9 cellular contexts compared by ENCODE assay signal in the genomic region with DNA sequence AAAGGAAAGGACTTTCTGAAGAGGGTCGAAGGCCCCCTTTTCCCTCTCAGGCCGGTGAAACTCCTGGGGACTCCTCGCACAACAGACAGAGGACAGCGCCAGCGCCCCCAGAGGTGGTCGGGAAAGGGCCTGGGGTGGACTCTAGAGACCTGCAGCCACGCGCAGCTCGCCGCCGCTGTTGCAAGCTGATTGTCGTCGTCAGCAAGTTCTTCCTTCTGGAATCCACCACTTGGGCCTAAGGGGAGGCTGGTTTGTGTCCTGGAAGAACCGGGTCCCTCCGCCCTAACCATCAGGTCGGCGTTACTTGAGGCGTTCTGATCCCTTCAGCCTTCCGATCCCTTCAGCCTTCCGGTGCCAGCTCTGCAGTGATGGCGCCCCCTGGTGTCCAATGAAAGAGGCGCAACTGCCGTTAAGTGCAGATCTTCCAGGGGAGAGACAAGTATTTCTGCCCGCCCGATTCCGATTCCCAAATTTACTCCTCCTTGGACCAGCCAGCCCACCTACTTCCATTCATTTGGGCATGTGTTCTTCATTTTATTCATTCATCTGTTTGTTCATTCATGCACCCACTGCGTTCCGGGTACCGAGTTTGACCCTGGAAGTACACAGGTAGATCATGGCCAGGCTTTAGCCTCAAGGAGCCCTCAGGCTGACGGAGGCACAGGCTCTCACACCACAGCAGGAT.
A peak's percentile ranks its signal among the peaks of the same experiment; 100 is the strongest.
DNase-seq lines count a peak whose midpoint lies in the region; ATAC-seq, FAIRE-seq and TF ChIP-seq lines count a peak whose summit lies in the region.
"Had no signal": no experiment of that assay in that cellular context is flagged by ENCODE, and none has a peak within 500 bp of the region (broad histone marks: within the 10 kb centered on the region; RNA-seq: fewer than 3 reads in every experiment).

No MANE protein-coding gene starts in this region.

- peak overlapping the region; percentile 48; the same call in 1 of the 2 replicates for H3K18ac ChIP-seq in H1 (ENCODE audit: extremely low read depth, low read length)
- H3K18ac ChIP-seq in mesendoderm (ENCODE audit: low read length) = no peak overlapping the region

- no peak overlapping the region for H4K5ac ChIP-seq in H1 (ENCODE audit: insufficient read length, low read depth, low read length)
- H4K5ac ChIP-seq in mesendoderm (ENCODE audit: low read length) = no peak overlapping the region

- peak overlapping the region; percentile 97; the same call in 1 of the 2 replicates for H2AFZ ChIP-seq in H1 (ENCODE audit: low read length)

- H3K4me1 ChIP-seq in H1 (replicated peaks in 1 of 4; ENCODE audit: control insufficient read depth in 3 of 4, insufficient read depth in 4 of 4, low read length in 3 of 4) = no peaks in the 10 kb centered on the region
- H3K4me1 ChIP-seq in mesendoderm (ENCODE audit: control insufficient read depth, low read depth, low read length) = no peaks in the 10 kb centered on the region

- H4K8ac ChIP-seq in H1 (ENCODE audit: extremely low read depth, insufficient read depth, low read length) (peak overlapping the region; percentile 18; the same call in 1 of the 2 replicates), mesendoderm (ENCODE audit: low read depth, low read length) (no peak overlapping the region)

- H3K4me3 ChIP-seq in H1 (ENCODE audit: extremely low read depth in 1 of 4, insufficient read depth in 2 of 4, low read depth in 3 of 4, low read length in 4 of 4) (peak overlapping the region; percentile 26 to 63 (median 57); a peak in 7 of 8 replicates), mesendoderm (ENCODE audit: low read length) (peak overlapping the region; percentile 14)
- H3K4me3 ChIP-seq: SK-N-MC had no signal

- TF ChIP-seq RAD21 in H1 (IDR thresholded peaks at IDR 0.05 in 1 of 2, conservative IDR thresholded peaks at IDR 0.05 in 1 of 2; ENCODE audit: low read depth in 2 of 2, low read length in 2 of 2) = peak; percentile 60 to 62

- POLR2A ChIA-PET in H1 (lab: Charles Lee; ENCODE audit: partially characterized antibody) = no interaction called here

- no peak for ATAC-seq in HG02610 (IDR thresholded peaks at IDR 0.05; ENCODE audit: unreplicated experiment)

- no peak overlapping the region for H2BK15ac ChIP-seq in H1 (ENCODE audit: low read length)
- no peak overlapping the region for H2BK15ac ChIP-seq in mesendoderm (replicated peaks; ENCODE audit: low read depth)

- no peaks in the 10 kb centered on the region for H3K79me2 ChIP-seq in H1 (ENCODE audit: control insufficient read depth in 1 of 2, insufficient read depth in 2 of 2, low read length in 2 of 2)
- H3K79me2 ChIP-seq in mesendoderm (ENCODE audit: control insufficient read depth, insufficient read depth, low read length) = no peaks in the 10 kb centered on the region

- H3K79me1 ChIP-seq in H1 (ENCODE audit: low read depth, low read length) (no peaks in the 10 kb centered on the region), mesendoderm (ENCODE audit: low read length) (no peaks in the 10 kb centered on the region)

- no peaks in the 10 kb centered on the region for H3K36me3 ChIP-seq in H1 (ENCODE audit: control insufficient read depth in 2 of 4, insufficient read depth in 4 of 4, low read length in 3 of 4)
- H3K36me3 ChIP-seq in mesendoderm (ENCODE audit: control insufficient read depth, insufficient read depth, low read length) = no peaks in the 10 kb centered on the region

- H3K9me3 ChIP-seq in H1 (ENCODE audit: insufficient read depth in 2 of 2, low read depth in 1 of 2, low read length in 1 of 2) = 0 out of 4 replicates have a peak, but pooled peaks cover 2% of the 10 kb centered on the region in 2 experiments

- TF ChIP-seq POLR2A in H1 (IDR thresholded peaks at IDR 0.05; ENCODE audit: control extremely low read depth in 1 of 2, low read depth in 2 of 2, low read length in 2 of 2) = no peak

- peaks cover 0 to 6% (median 3%) of the 10 kb centered on the region in 4 experiments; a peak in 4 of 7 replicates for H3K27me3 ChIP-seq in H1 (replicated peaks in 1 of 4; ENCODE audit: control insufficient read depth in 3 of 4, extremely low read depth in 1 of 4, insufficient read depth in 3 of 4, low read length in 3 of 4)
- H3K27me3 ChIP-seq in mesendoderm (ENCODE audit: insufficient read depth, low read length, poor library complexity) = no peaks in the 10 kb centered on the region

- no peak overlapping the region for H3K27ac ChIP-seq in H1 (ENCODE audit: low read depth, low read length)
- no peak overlapping the region for H3K27ac ChIP-seq in mesendoderm (ENCODE audit: low read depth, low read length)
- H3K27ac ChIP-seq: SK-N-MC had no signal

- H3K4ac ChIP-seq in H1 (replicated peaks; ENCODE audit: insufficient read length, low read depth, low read length) (peak overlapping the region; percentile 57), mesendoderm (ENCODE audit: low read depth, low read length) (no peak overlapping the region)

- H3K4me2 ChIP-seq in H1 (ENCODE audit: insufficient read depth in 1 of 2, low read depth in 2 of 2, low read length in 2 of 2) (peak overlapping the region; percentile 28 to 95), mesendoderm (ENCODE audit: low read length) (peak overlapping the region; percentile 60)

- H4K91ac ChIP-seq in H1 (replicated peaks; ENCODE audit: insufficient read length, low read length) = no peak overlapping the region

- H2AK5ac ChIP-seq in H1 (ENCODE audit: low read depth, low read length) (no peak overlapping the region), mesendoderm (ENCODE audit: low read length) (no peak overlapping the region)

- H3K23ac ChIP-seq in H1 (ENCODE audit: insufficient read length) (no peak overlapping the region), mesendoderm (ENCODE audit: low read length) (no peak overlapping the region)

- no peak overlapping the region for H2BK20ac ChIP-seq in H1 (ENCODE audit: low read length)

- FAIRE-seq in H1 (lab: Jason Lieb, UNC) = no peak

- no peak overlapping the region for H3K14ac ChIP-seq in H1 (ENCODE audit: insufficient read length)

- H2BK5ac ChIP-seq in H1 (ENCODE audit: low read depth, low read length) (no peak overlapping the region; the same call in 1 of the 2 replicates), mesendoderm (ENCODE audit: low read length) (no peak overlapping the region)

- CTCF ChIA-PET in H1 (lab: Charles Lee; ENCODE audit: partially characterized antibody) = interaction anchor here (0.6 to 4.3 kb wide), 94 partner anchors 8 to 492 kb away, joined by 3 to 67 read pairs (median 4); a partner anchor contains a TSS

- DNase-seq in C1 segment of cervical spinal cord (lab: John Stamatoyannopoulos, UW) (peak in 13 of 14 donors; percentile 9 to 70 (median 36)), HCEC 1CT (peak; percentile 35), NCI-H748 (lab: John Stamatoyannopoulos, UW; ENCODE audit: unreplicated experiment) (peak; percentile 54), H1 (ENCODE audit: low read depth in 1 of 2, low spot score in 2 of 2) (peak; percentile 63 to 91), mesendoderm (peak; percentile 91)
- DNase-seq in activated CD8-positive, alpha-beta memory T cell treated with anti-CD3 and anti-CD28 coated beads for 48 hours (ENCODE audit: low read depth in 2 of 3, low spot score in 2 of 3) = peak; percentile 17 to 65 (median 59)
- DNase-seq in stimulated activated CD8-positive, alpha-beta memory T cell treated with anti-CD3 and anti-CD28 coated beads, Interleukin-15, amount 100 ng/mL, for 1 hour (ENCODE audit: low read depth) = peak; percentile 67

- no peak overlapping the region for H3K56ac ChIP-seq in H1 (replicated peaks; ENCODE audit: insufficient read length, low read depth, low read length)
- H3K56ac ChIP-seq in mesendoderm (ENCODE audit: low read length) = peak overlapping the region; percentile 85

- no peaks in the 10 kb centered on the region for H3K23me2 ChIP-seq in H1 (ENCODE audit: low read depth, low read length)

- TF ChIP-seq CTCF in H1 (IDR thresholded peaks at IDR 0.05; ENCODE audit: control extremely low read depth in 1 of 3, insufficient read depth in 1 of 3, low read depth in 1 of 3, low read length in 3 of 3) = peak; percentile 53 to 68 (median 64)

- no peak overlapping the region for H2BK12ac ChIP-seq in H1 (ENCODE audit: low read depth, low read length)

- TF ChIP-seq EP300 in H1 (IDR thresholded peaks at IDR 0.05; ENCODE audit: borderline replicate concordance in 1 of 2, low read depth in 2 of 2, low read length in 2 of 2) = no peak

- no peaks in the 10 kb centered on the region for H4K20me1 ChIP-seq in H1 (replicated peaks in 1 of 2; ENCODE audit: control insufficient read depth in 1 of 2, insufficient read depth in 2 of 2, low read length in 2 of 2)

- H3K9ac ChIP-seq in H1 (replicated peaks in 1 of 4; ENCODE audit: extremely low read depth in 1 of 4, low read depth in 3 of 4, low read length in 3 of 4) (peak overlapping the region in 1 of 4 experiments; percentile 58; a peak in 2 of 7 replicates), mesendoderm (ENCODE audit: low read length) (peak overlapping the region; percentile 64)

- 8% methylated on average over 28 of the region's 30 CpGs; no CpG with 5 or more reads in 1 of the 2 experiments for WGBS in H1 (ENCODE audit: extremely low coverage in 1 of 2, insufficient coverage in 1 of 2, insufficient read length in 1 of 2, insufficient replicate concordance in 2 of 2, low coverage in 1 of 2, low lambda C conversion rate in 2 of 2, missing lambda C conversion rate in 1 of 2), 2 experiments
- WGBS in mesendoderm (ENCODE audit: extremely low coverage, insufficient coverage, low lambda C conversion rate) = no CpG with 5 or more reads among the region's 30 CpGs

- H2BK120ac ChIP-seq in H1 (replicated peaks; ENCODE audit: low read depth, low read length) (no peak overlapping the region), mesendoderm (ENCODE audit: low read depth, low read length) (no peak overlapping the region)

TF ChIP-seq in H1, 55 proteins besides CTCF, POLR2A, EP300 and RAD21 (continues in another document):
- TF ChIP-seq EZH2 (IDR thresholded peaks at IDR 0.05; ENCODE audit: low read depth, low read length, severe bottlenecking) = peak; percentile 36
- TF ChIP-seq GABPA (IDR thresholded peaks at IDR 0.05; ENCODE audit: borderline replicate concordance, insufficient read depth, low read length) = 0 out of 2 replicates have a peak, but pooled peaks have one; percentile 16

Comparison
In these comparisons a context has a peak if more than half of its experiments do, and no peak if none do; other contexts are left out.
1. DNase-seq: peak in every context shown above with its lines; median percentile 91 in mesendoderm; 77 in H1; 67 in stimulated activated CD8-positive, alpha-beta memory T cell treated with anti-CD3 and anti-CD28 coated beads, Interleukin-15, amount 100 ng/mL, for 1 hour; 59 in activated CD8-positive, alpha-beta memory T cell treated with anti-CD3 and anti-CD28 coated beads for 48 hours; 54 in NCI-H748; 36 in C1 segment of cervical spinal cord; 35 in HCEC 1CT.